Comparison of ENCODE assay signal across 18 cellular contexts in the genomic region with DNA sequence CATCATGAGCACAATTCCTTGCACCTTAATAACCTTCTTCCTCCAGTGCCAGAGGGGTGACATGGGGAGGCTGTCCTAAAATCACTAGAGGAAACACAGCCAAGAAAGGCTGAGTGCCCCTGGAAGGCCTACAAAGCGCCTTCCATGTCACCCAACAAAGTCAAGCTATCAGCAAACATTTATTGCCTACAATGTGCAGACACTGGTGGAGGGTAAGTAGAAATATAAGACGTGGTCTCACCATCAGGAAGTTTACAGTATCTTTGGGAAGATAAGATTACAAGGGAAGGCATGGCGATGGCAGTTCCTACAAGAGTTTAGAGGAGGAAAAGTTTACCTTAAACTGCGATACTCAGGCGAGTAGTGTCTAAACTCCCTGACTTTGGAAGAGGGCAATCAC.
"Had no signal": no experiment of that assay in that cellular context is flagged by ENCODE, and none has a peak within 500 bp of the region (broad histone marks: within the 10 kb centered on the region; RNA-seq: fewer than 3 reads in every experiment).

No MANE protein-coding gene starts in this region.

- H3K9me3 ChIP-seq: right atrium auricular region, tibial artery, upper lobe of right lung had no signal

- H3K27me3 ChIP-seq: dorsolateral prefrontal cortex, right atrium auricular region, tibial artery, upper lobe of right lung had no signal

- H3K36me3 ChIP-seq: right atrium auricular region, tibial artery had no signal

- H3K4me3 Mint-ChIP-seq: naive thymus-derived CD4-positive, alpha-beta T cell; stimulated activated effector memory CD8-positive, alpha-beta T cell treated with anti-CD3 and anti-CD28 coated beads, Interleukin-12 subunit alpha, Interleukin-12 subunit beta, amount 100 ng/mL, for 72 hours had no signal

- H3K27ac ChIP-seq: right atrium auricular region, tibial artery, upper lobe of right lung had no signal

- DNase-seq: central memory CD4-positive, alpha-beta T cell; cortex of kidney; dorsolateral prefrontal cortex; effector CD8-positive, alpha-beta T cell; foreskin fibroblast; left colon; left ventricle myocardium superior; mesendoderm; naive thymus-derived CD4-positive, alpha-beta T cell; posterior cingulate gyrus; stimulated activated CD4-positive, alpha-beta T cell treated with anti-CD3 and anti-CD28 coated beads, Interleukin-4, amount 100 ng/mL, for 1 hour; stimulated activated CD8-positive, alpha-beta memory T cell treated with anti-CD3 and anti-CD28 coated beads, Interleukin-4, amount 100 ng/mL, for 48 hours; stimulated activated naive CD8-positive, alpha-beta T cell treated with anti-CD3 and anti-CD28 coated beads, Interleukin-15, Interleukin-2, amounts not matched to agents 100 U/mL and 50 U/mL, for 24 hours; tibial artery; upper lobe of right lung had no signal

- H3K4me3 ChIP-seq: dorsolateral prefrontal cortex, lung, right atrium auricular region, tibial artery, upper lobe of right lung had no signal

- H3K9me3 Mint-ChIP-seq: naive thymus-derived CD4-positive, alpha-beta T cell; stimulated activated effector memory CD8-positive, alpha-beta T cell treated with anti-CD3 and anti-CD28 coated beads, Interleukin-12 subunit alpha, Interleukin-12 subunit beta, amount 100 ng/mL, for 72 hours had no signal

- H3K36me3 Mint-ChIP-seq: stimulated activated effector memory CD8-positive, alpha-beta T cell treated with anti-CD3 and anti-CD28 coated beads, Interleukin-12 subunit alpha, Interleukin-12 subunit beta, amount 100 ng/mL, for 72 hours had no signal

- H3K27ac Mint-ChIP-seq: stimulated activated effector memory CD8-positive, alpha-beta T cell treated with anti-CD3 and anti-CD28 coated beads, Interleukin-12 subunit alpha, Interleukin-12 subunit beta, amount 100 ng/mL, for 72 hours had no signal
